ENCODE assay signal across 21 cellular contexts in the genomic region with DNA sequence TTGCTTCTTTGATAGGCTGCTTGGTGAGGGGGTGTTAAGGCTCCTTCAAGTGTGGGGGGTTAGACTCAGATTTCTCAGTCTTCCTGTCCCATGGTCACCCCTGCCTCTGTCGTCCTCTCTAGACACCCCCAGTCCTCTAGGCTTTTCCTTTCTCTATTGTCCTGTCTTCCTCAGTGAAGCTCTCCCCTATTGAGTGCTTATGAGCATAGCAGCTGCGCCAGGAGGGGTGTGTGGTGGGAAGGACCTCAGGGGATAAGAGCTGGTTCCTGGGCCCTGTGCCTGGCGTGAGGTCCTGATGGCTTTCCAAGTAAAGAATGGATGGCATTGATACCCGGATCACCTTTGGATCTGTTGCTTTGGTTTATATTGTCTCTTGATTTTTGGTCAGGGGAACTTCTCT.
DNase-seq lines count a peak whose midpoint lies in the region; ATAC-seq, FAIRE-seq and TF ChIP-seq lines count a peak whose summit lies in the region.
"Had no signal": no experiment of that assay in that cellular context is flagged by ENCODE, and none has a peak within 500 bp of the region (broad histone marks: within the 10 kb centered on the region; RNA-seq: fewer than 3 reads in every experiment).

No MANE protein-coding gene starts in this region.

- no peak for ATAC-seq in CD4-positive, alpha-beta T cell (ENCODE audit: poor library complexity)
- ATAC-seq in HCT116, result no peak
- no peak for ATAC-seq in naive thymus-derived CD8-positive, alpha-beta T cell

- no peaks in the 10 kb centered on the region for H3K9me3 ChIP-seq in CD4-positive, alpha-beta T cell (ENCODE audit: control insufficient read depth, low read length)
- H3K9me3 ChIP-seq in HCT116 (ENCODE audit: control insufficient read depth in 1 of 2, insufficient read depth in 1 of 2, low read depth in 1 of 2, low read length in 2 of 2), result no peaks in the 10 kb centered on the region
- H3K9me3 ChIP-seq in smooth muscle cell (replicated peaks; ENCODE audit: low read depth), result no peaks in the 10 kb centered on the region
- H3K9me3 ChIP-seq: BLaER1 had no signal

- H3K27ac Mint-ChIP-seq in CD4-positive, alpha-beta T cell, result peak overlapping the region; percentile 19
- peak overlapping the region in 8 of 10 donors; percentile 6 to 90 (median 75) for H3K27ac Mint-ChIP-seq in naive thymus-derived CD8-positive, alpha-beta T cell

- TF ChIP-seq POLR2A in HCT116 (IDR thresholded peaks at IDR 0.05; ENCODE audit: borderline replicate concordance, extremely low read depth, insufficient read depth, insufficient read length), result no peak

- no TSS peak for BruUV-seq in HCT116 (replicated peaks; lab: Mats Ljungman, UMichigan)

- no peak overlapping the region for H2AFZ ChIP-seq in HCT116 (ENCODE audit: low read depth, low read length, poor library complexity, severe bottlenecking)
- no peak overlapping the region for H2AFZ ChIP-seq in smooth muscle cell (ENCODE audit: low read depth)

- H3K4me2 ChIP-seq in HCT116 (ENCODE audit: low read length), result peak overlapping the region; percentile 40
- H3K4me2 ChIP-seq in smooth muscle cell, result no peak overlapping the region

- no peak overlapping the region for H3K4me3 ChIP-seq in HCT116 (replicated peaks in 1 of 2; ENCODE audit: low read depth in 1 of 2, low read length in 2 of 2)
- H3K4me3 ChIP-seq in bronchial epithelial cell (ENCODE audit: low read depth, low read length), result no peak overlapping the region
- no peak overlapping the region for H3K4me3 ChIP-seq in smooth muscle cell
- H3K4me3 ChIP-seq: BLaER1 had no signal

- peak; percentile 28 for FAIRE-seq in bronchial epithelial cell (lab: Jason Lieb, UNC)
- FAIRE-seq: HTR-8/SVneo, RCC 7860 had no signal

- H4K20me1 ChIP-seq in HCT116 (ENCODE audit: insufficient read depth) (no peaks in the 10 kb centered on the region), smooth muscle cell (ENCODE audit: low read depth) (peaks cover 19% of the 10 kb centered on the region)
- H4K20me1 ChIP-seq: BLaER1 had no signal

- DNase-seq in CD4-positive, alpha-beta T cell, result no peak
- no peak for DNase-seq in HCT116 (ENCODE audit: low read depth, low spot score)
- DNase-seq in bronchial epithelial cell (ENCODE audit: low read depth), result no peak
- no peak for DNase-seq in naive thymus-derived CD8-positive, alpha-beta T cell
- DNase-seq in putamen (ENCODE audit: low spot score), result no peak
- no peak for DNase-seq in inferior parietal cortex (ENCODE audit: extremely low spot score)
- DNase-seq in stimulated activated CD4-positive, alpha-beta T cell treated with anti-CD3 and anti-CD28 coated beads, Interleukin-4, amount 100 ng/mL, for 24 hours, result no peak
- no peak for DNase-seq in smooth muscle cell (lab: John Stamatoyannopoulos, UW; ENCODE audit: unreplicated experiment)
- DNase-seq: DMS79 treated with DMSO at 0.1 percent for 48 hours, H7, IMR-90, Karpas-422, NCI-H1048, NCI-H1436, NCI-H2029, NCI-H2171, NCI-H526 treated with DMSO at 0.1 percent for 48 hours, Right ventricle myocardium superior had no signal

- H3K4me1 ChIP-seq in HCT116 (ENCODE audit: control insufficient read depth in 1 of 2, insufficient read depth in 2 of 2, low read length in 2 of 2), result peaks cover 2 to 16% of the 10 kb centered on the region in 2 experiments
- H3K4me1 ChIP-seq in smooth muscle cell (ENCODE audit: low read depth), result no peaks in the 10 kb centered on the region

- H3K27me3 ChIP-seq in CD4-positive, alpha-beta T cell (ENCODE audit: control insufficient read depth, insufficient read depth, low read length), result no peaks in the 10 kb centered on the region
- H3K27me3 ChIP-seq in HCT116 (ENCODE audit: insufficient read depth, low read length), result no peaks in the 10 kb centered on the region
- H3K27me3 ChIP-seq in bronchial epithelial cell (ENCODE audit: control insufficient read depth, insufficient read depth, low read length), result no peaks in the 10 kb centered on the region
- H3K27me3 ChIP-seq in smooth muscle cell (ENCODE audit: low read depth), result no peaks in the 10 kb centered on the region
- H3K27me3 ChIP-seq: BLaER1 had no signal

- POLR2A ChIA-PET in CD4-positive, alpha-beta T cell (lab: Charles Lee), result interaction anchor here (0.6 kb wide), 1 partner anchor 14 kb away, joined by 4 read pairs; no protein-coding TSS in a partner anchor
- POLR2A ChIA-PET in HCT116 (lab: Charles Lee), result interaction anchor here (1.1 kb wide), 1 partner anchor 17 kb away, joined by 4 read pairs; no protein-coding TSS in a partner anchor
- POLR2A ChIA-PET in naive thymus-derived CD8-positive, alpha-beta T cell (lab: Charles Lee), result interaction anchor here (0.7 to 0.9 kb wide), 3 partner anchors 13 to 129 kb away, joined by 3 to 6 read pairs (median 4); no protein-coding TSS in a partner anchor

- H3F3A ChIP-seq in smooth muscle cell (ENCODE audit: low read depth), result no peaks in the 10 kb centered on the region

- peaks cover 53% of the 10 kb centered on the region for H3K4me1 Mint-ChIP-seq in CD4-positive, alpha-beta T cell (ENCODE audit: low read depth)
- peaks cover 19 to 73% (median 59%) of the 10 kb centered on the region in 4 donors for H3K4me1 Mint-ChIP-seq in naive thymus-derived CD8-positive, alpha-beta T cell

- RAD21 ChIA-PET in HCT116 (lab: Charles Lee; ENCODE audit: low non-redundant PET in 1 of 2, low total read pairs in 2 of 2, uncharacterized antibody in 2 of 2, unreplicated experiment in 2 of 2), result no interaction called here

- no peak overlapping the region for H3K4me3 Mint-ChIP-seq in CD4-positive, alpha-beta T cell
- H3K4me3 Mint-ChIP-seq in naive thymus-derived CD8-positive, alpha-beta T cell, result peak overlapping the region in 4 of 10 donors; percentile 5 to 43 (median 17)

- CTCF ChIA-PET in CD4-positive, alpha-beta T cell (lab: Charles Lee), result no interaction called here
- CTCF ChIA-PET in HCT116 (lab: Charles Lee), result no interaction called here

- H3K9ac ChIP-seq in HCT116 (ENCODE audit: low read length) (no peak overlapping the region), smooth muscle cell (ENCODE audit: low read depth) (no peak overlapping the region)
- H3K9ac ChIP-seq: BLaER1 had no signal

- H3K36me3 ChIP-seq in HCT116 (ENCODE audit: control insufficient read depth in 1 of 2, insufficient read depth in 2 of 2, low read length in 2 of 2), result no peaks in the 10 kb centered on the region
- peaks cover 5% of the 10 kb centered on the region for H3K36me3 ChIP-seq in bronchial epithelial cell (ENCODE audit: control insufficient read depth, insufficient read depth, low read length)
- peaks cover 9% of the 10 kb centered on the region for H3K36me3 ChIP-seq in smooth muscle cell (ENCODE audit: low read depth)

- peaks cover 67% of the 10 kb centered on the region for H3K36me3 Mint-ChIP-seq in CD4-positive, alpha-beta T cell (ENCODE audit: low read depth)
- peaks cover 5 to 36% (median 31%) of the 10 kb centered on the region in 3 donors for H3K36me3 Mint-ChIP-seq in naive thymus-derived CD8-positive, alpha-beta T cell

- H3K9me3 Mint-ChIP-seq in CD4-positive, alpha-beta T cell, result no peaks in the 10 kb centered on the region
- no peaks in the 10 kb centered on the region for H3K9me3 Mint-ChIP-seq in naive thymus-derived CD8-positive, alpha-beta T cell

- TF ChIP-seq RAD21 in HCT116 (IDR thresholded peaks at IDR 0.05; ENCODE audit: low read depth), result no peak

- no peaks in the 10 kb centered on the region for H3K79me2 ChIP-seq in HCT116 (ENCODE audit: insufficient read depth, low read length)
- no peaks in the 10 kb centered on the region for H3K79me2 ChIP-seq in smooth muscle cell (ENCODE audit: low read depth)

- H3K27me3 Mint-ChIP-seq in CD4-positive, alpha-beta T cell, result no peaks in the 10 kb centered on the region
- H3K27me3 Mint-ChIP-seq in naive thymus-derived CD8-positive, alpha-beta T cell, result no peaks in the 10 kb centered on the region

- H3K9me2 ChIP-seq in HCT116 (ENCODE audit: insufficient read depth), result no peaks in the 10 kb centered on the region

- no peak overlapping the region for H3K27ac ChIP-seq in CD4-positive, alpha-beta T cell (ENCODE audit: low read depth, low read length)
- H3K27ac ChIP-seq in HCT116 (ENCODE audit: low read depth, low read length) (no peak overlapping the region), smooth muscle cell (ENCODE audit: low read depth) (no peak overlapping the region)
- H3K27ac ChIP-seq: BLaER1 had no signal

- WGBS in smooth muscle cell (ENCODE audit: low lambda C conversion rate), result 96% methylated on average over 4 of the region's 4 CpGs

- intact Hi-C loops in CD4-positive, alpha-beta T cell (cut with DNase I, micrococcal nuclease), result no loop called here
- intact Hi-C loops in HCT116 (cut with micrococcal nuclease), result no loop called here

- no peak for TF ChIP-seq CTCF in CD4-positive, alpha-beta T cell (IDR thresholded peaks at IDR 0.05)
- TF ChIP-seq CTCF in HCT116 (IDR thresholded peaks at IDR 0.05 in 2 of 3, conservative IDR thresholded peaks at IDR 0.05 in 1 of 3; ENCODE audit: borderline replicate concordance in 1 of 3, insufficient read depth in 1 of 3, low read depth in 2 of 3, low read length in 2 of 3), result no peak
- no peak for TF ChIP-seq CTCF in bronchial epithelial cell (IDR thresholded peaks at IDR 0.05; ENCODE audit: insufficient read depth, low read length, severe bottlenecking)
- no peak for TF ChIP-seq CTCF in smooth muscle cell (IDR thresholded peaks at IDR 0.05; ENCODE audit: borderline replicate concordance, insufficient read depth, poor library complexity, severe bottlenecking)

TF ChIP-seq in HCT116, 20 proteins besides CTCF, POLR2A, EP300 and RAD21:
- no peak for TF ChIP-seq ZNF274 (IDR thresholded peaks at IDR 0.05; ENCODE audit: low read depth, low read length)
- no peak for TF ChIP-seq SIN3A (IDR thresholded peaks at IDR 0.05; ENCODE audit: low read depth)
- TF ChIP-seq, protein P1, sequence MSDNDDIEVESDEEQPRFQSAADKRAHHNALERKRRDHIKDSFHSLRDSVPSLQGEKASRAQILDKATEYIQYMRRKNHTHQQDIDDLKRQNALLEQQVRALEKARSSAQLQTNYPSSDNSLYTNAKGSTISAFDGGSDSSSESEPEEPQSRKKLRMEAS (IDR thresholded peaks at IDR 0.05), result no peak
- TF ChIP-seq EZH2 (IDR thresholded peaks at IDR 0.05), result no peak
- no peak for TF ChIP-seq ELF1 (IDR thresholded peaks at IDR 0.05; ENCODE audit: borderline replicate concordance, low read depth)
- no peak for TF ChIP-seq CEBPB (IDR thresholded peaks at IDR 0.05; ENCODE audit: low read depth)
- TF ChIP-seq EZH2phosphoT487 (IDR thresholded peaks at IDR 0.05; ENCODE audit: borderline replicate concordance), result no peak
